In genomic region chr19:13051581-13052165, GRCh38 we compare ENCODE assay signal across 1 cellular context.
A peak's percentile ranks its signal among the peaks of the same experiment; 100 is the strongest.
TF ChIP-seq lines count a peak whose summit lies in the region.

No MANE protein-coding gene starts in this region.

TF ChIP-seq in HEK293, 187 proteins besides CTCF, POLR2A, EP300 and RAD21 (continued from another document and continues in another):
- TF ChIP-seq HOXC10 (CRISPR knock-in tag; IDR thresholded peaks at IDR 0.05), result no peak
- TF ChIP-seq KLF1 (tag by site-specific recombination; IDR thresholded peaks at IDR 0.05), result peak; percentile 88
- peak; percentile 59 for TF ChIP-seq ZNF394 (tag by site-specific recombination; IDR thresholded peaks at IDR 0.05; ENCODE audit: borderline replicate concordance)
- no peak for TF ChIP-seq ZBTB49 (tag by site-specific recombination; IDR thresholded peaks at IDR 0.05; ENCODE audit: low read depth)
- TF ChIP-seq ZNF610 (tag by site-specific recombination; IDR thresholded peaks at IDR 0.05; ENCODE audit: borderline replicate concordance), result peak; percentile 84
- peak; percentile 29; the same call in 1 of the 2 replicates for TF ChIP-seq ZNF600 (tag by site-specific recombination; IDR thresholded peaks at IDR 0.05)
- peak; percentile 91 for TF ChIP-seq ZNF488 (tag by site-specific recombination; IDR thresholded peaks at IDR 0.05)
- TF ChIP-seq ATF2 (tag by site-specific recombination; IDR thresholded peaks at IDR 0.05; ENCODE audit: low read depth), result no peak
- no peak for TF ChIP-seq YY1 (tag by site-specific recombination; IDR thresholded peaks at IDR 0.05)
- TF ChIP-seq ZNF549 (tag by site-specific recombination; IDR thresholded peaks at IDR 0.05), result no peak
- peak; percentile 99 for TF ChIP-seq ZNF341 (tag by site-specific recombination; IDR thresholded peaks at IDR 0.05; ENCODE audit: low read depth)
- no peak for TF ChIP-seq ZNF133 (tag by site-specific recombination; IDR thresholded peaks at IDR 0.05)
- no peak for TF ChIP-seq RBAK (tag by site-specific recombination; IDR thresholded peaks at IDR 0.05)
- TF ChIP-seq EGR2 (tag by site-specific recombination; IDR thresholded peaks at IDR 0.05; ENCODE audit: low read depth), result peak; percentile 39
- TF ChIP-seq ZFHX2 (tag by site-specific recombination; conservative IDR thresholded peaks at IDR 0.05), result peak; percentile 58
- TF ChIP-seq ZNF426 (tag by site-specific recombination; IDR thresholded peaks at IDR 0.05), result no peak
- TF ChIP-seq ZNF433 (tag by site-specific recombination; IDR thresholded peaks at IDR 0.05; ENCODE audit: low read depth), result no peak
- no peak for TF ChIP-seq HOXA7 (CRISPR knock-in tag; IDR thresholded peaks at IDR 0.05; ENCODE audit: borderline replicate concordance)
- no peak for TF ChIP-seq ZNF768 (tag by site-specific recombination; IDR thresholded peaks at IDR 0.05)
- TF ChIP-seq ZNF16 (tag by site-specific recombination; IDR thresholded peaks at IDR 0.05; ENCODE audit: low read depth), result no peak
- no peak for TF ChIP-seq ZNF518A (tag by site-specific recombination; conservative IDR thresholded peaks at IDR 0.05; ENCODE audit: low read depth)
- TF ChIP-seq ZNF132 (tag by site-specific recombination; IDR thresholded peaks at IDR 0.05; ENCODE audit: borderline replicate concordance), result no peak
- TF ChIP-seq ZNF791 (tag by site-specific recombination; IDR thresholded peaks at IDR 0.05), result no peak
- TF ChIP-seq ZNF248 (tag by site-specific recombination; IDR thresholded peaks at IDR 0.05), result no peak
- TF ChIP-seq ZBTB21 (tag by site-specific recombination; IDR thresholded peaks at IDR 0.05), result no peak
- TF ChIP-seq ZNF280D (tag by site-specific recombination; IDR thresholded peaks at IDR 0.05), result no peak
- TF ChIP-seq ZNF521 (tag by site-specific recombination; IDR thresholded peaks at IDR 0.05), result no peak
- peak; percentile 84 for TF ChIP-seq ZNF513 (tag by site-specific recombination; IDR thresholded peaks at IDR 0.05)
- no peak; the same call in 1 of the 2 replicates for TF ChIP-seq ZNF501 (tag by site-specific recombination; IDR thresholded peaks at IDR 0.05)
- TF ChIP-seq ZNF362 (tag by site-specific recombination; IDR thresholded peaks at IDR 0.05), result no peak
- TF ChIP-seq ZNF202 (tag by site-specific recombination; IDR thresholded peaks at IDR 0.05; ENCODE audit: borderline replicate concordance), result no peak
- peak; percentile 32; the same call in 1 of the 2 replicates for TF ChIP-seq ZBTB6 (tag by site-specific recombination; IDR thresholded peaks at IDR 0.05)
- TF ChIP-seq ZNF777 (tag by site-specific recombination; IDR thresholded peaks at IDR 0.05; ENCODE audit: borderline replicate concordance), result no peak
- no peak; the same call in 1 of the 2 replicates for TF ChIP-seq ZBTB11 (tag by site-specific recombination; conservative IDR thresholded peaks at IDR 0.05; ENCODE audit: low read depth)
- no peak for TF ChIP-seq ZNF211 (tag by site-specific recombination; IDR thresholded peaks at IDR 0.05; ENCODE audit: low read depth)
- no peak for TF ChIP-seq ZNF223 (tag by site-specific recombination; IDR thresholded peaks at IDR 0.05)
- TF ChIP-seq ZNF138 (tag by site-specific recombination; IDR thresholded peaks at IDR 0.05; ENCODE audit: borderline replicate concordance), result no peak
- peak; percentile 88 for TF ChIP-seq TCF7L2 (IDR thresholded peaks at IDR 0.05; ENCODE audit: borderline replicate concordance, low read depth, low read length)
